Comparison of ENCODE assay signal across 22 cellular contexts in genomic region chr21:24280591-24280990, GRCh38.
DNase-seq lines count a peak whose midpoint lies in the region; ATAC-seq and TF ChIP-seq lines count a peak whose summit lies in the region.
"Had no signal": no experiment of that assay in that cellular context is flagged by ENCODE, and none has a peak within 500 bp of the region (broad histone marks: within the 10 kb centered on the region; RNA-seq: fewer than 3 reads in every experiment).

No MANE protein-coding gene starts in this region.

- H3K4me3 ChIP-seq in MG63 = no peak overlapping the region
- no peak overlapping the region for H3K4me3 ChIP-seq in fibroblast of pulmonary artery (replicated peaks; ENCODE audit: low read depth, low read length)
- H3K4me3 ChIP-seq: A549, BLaER1, GM12878, GM23338, HAP-1 had no signal

- no peaks in the 10 kb centered on the region for H3K36me3 ChIP-seq in MG63
- H3K36me3 ChIP-seq: BLaER1, HAP-1 had no signal

- no peak overlapping the region for H3K27ac Mint-ChIP-seq in activated CD4-positive, alpha-beta T cell treated with anti-CD3 and anti-CD28 coated beads for 36 hours
- no peak overlapping the region for H3K27ac Mint-ChIP-seq in activated CD8-positive, alpha-beta T cell treated with anti-CD3 and anti-CD28 coated beads, Interleukin-2, amount 10 ng/mL, durations not matched to agents 7 days and 5 days
- no peak overlapping the region for H3K27ac Mint-ChIP-seq in T-cell
- H3K27ac Mint-ChIP-seq: B cell; CD4-positive, CD25-positive, alpha-beta regulatory T cell; CD8-positive, alpha-beta T cell; GM23338; HFFc6 had no signal

- H3K4me3 Mint-ChIP-seq in activated CD4-positive, alpha-beta T cell treated with anti-CD3 and anti-CD28 coated beads for 36 hours = no peak overlapping the region
- no peak overlapping the region for H3K4me3 Mint-ChIP-seq in activated CD8-positive, alpha-beta T cell treated with anti-CD3 and anti-CD28 coated beads, Interleukin-2, amount 10 ng/mL, durations not matched to agents 7 days and 5 days
- H3K4me3 Mint-ChIP-seq in T-cell = no peak overlapping the region
- H3K4me3 Mint-ChIP-seq: B cell; CD4-positive, CD25-positive, alpha-beta regulatory T cell; CD8-positive, alpha-beta T cell; GM23338; HFFc6 had no signal

- H3K9me3 ChIP-seq in MG63 = no peaks in the 10 kb centered on the region
- H3K9me3 ChIP-seq: A549, BLaER1, Caco-2, HAP-1 had no signal

- POLR2A ChIA-PET in activated CD4-positive, alpha-beta T cell treated with anti-CD3 and anti-CD28 coated beads for 36 hours (lab: Charles Lee) = no interaction called here
- POLR2A ChIA-PET in activated CD8-positive, alpha-beta T cell treated with anti-CD3 and anti-CD28 coated beads, Interleukin-2, amount 10 ng/mL, durations not matched to agents 7 days and 5 days (lab: Charles Lee) = no interaction called here
- POLR2A ChIA-PET in T-cell (lab: Charles Lee) = no interaction called here

- peak; percentile 66 for DNase-seq in ELR (ENCODE audit: low read depth)
- peak; percentile 21 for DNase-seq in HT1080 (ENCODE audit: low read depth)
- DNase-seq in MG63 = peak; percentile 12
- DNase-seq in fibroblast of pulmonary artery (ENCODE audit: low read depth) = peak; percentile 7
- no peak for DNase-seq in activated CD4-positive, alpha-beta T cell treated with anti-CD3 and anti-CD28 coated beads for 36 hours
- DNase-seq in cerebellar cortex (ENCODE audit: low spot score) = no peak
- DNase-seq in activated CD8-positive, alpha-beta T cell treated with anti-CD3 and anti-CD28 coated beads, Interleukin-2, amount 10 ng/mL, durations not matched to agents 7 days and 5 days = no peak
- no peak for DNase-seq in T-cell
- DNase-seq: 8988T; Caco-2; CD4-positive, CD25-positive, alpha-beta regulatory T cell; CD8-positive, alpha-beta T cell; DMS153; DND-41; GDM1; HFFc6 had no signal

- H3K27me3 Mint-ChIP-seq in activated CD4-positive, alpha-beta T cell treated with anti-CD3 and anti-CD28 coated beads for 36 hours = no peaks in the 10 kb centered on the region
- no peaks in the 10 kb centered on the region for H3K27me3 Mint-ChIP-seq in activated CD8-positive, alpha-beta T cell treated with anti-CD3 and anti-CD28 coated beads, Interleukin-2, amount 10 ng/mL, durations not matched to agents 7 days and 5 days (ENCODE audit: low read depth)
- no peaks in the 10 kb centered on the region for H3K27me3 Mint-ChIP-seq in T-cell
- H3K27me3 Mint-ChIP-seq: B cell; CD4-positive, CD25-positive, alpha-beta regulatory T cell had no signal

- no peak for ATAC-seq in activated CD4-positive, alpha-beta T cell treated with anti-CD3 and anti-CD28 coated beads for 36 hours
- no peak for ATAC-seq in activated CD8-positive, alpha-beta T cell treated with anti-CD3 and anti-CD28 coated beads, Interleukin-2, amount 10 ng/mL, durations not matched to agents 7 days and 5 days
- no peak for ATAC-seq in T-cell (replicated peaks in 1 of 4)
- ATAC-seq: A549; CD8-positive, alpha-beta T cell; GM12878; GM23338 had no signal

- no peaks in the 10 kb centered on the region for H3K27me3 ChIP-seq in MG63
- H3K27me3 ChIP-seq: BLaER1 had no signal

- TF ChIP-seq CTCF in fibroblast of pulmonary artery (IDR thresholded peaks at IDR 0.05; ENCODE audit: low read length, missing control alignments) = no peak

- H3K36me3 Mint-ChIP-seq in activated CD4-positive, alpha-beta T cell treated with anti-CD3 and anti-CD28 coated beads for 36 hours (ENCODE audit: low read depth) = no peaks in the 10 kb centered on the region
- no peaks in the 10 kb centered on the region for H3K36me3 Mint-ChIP-seq in activated CD8-positive, alpha-beta T cell treated with anti-CD3 and anti-CD28 coated beads, Interleukin-2, amount 10 ng/mL, durations not matched to agents 7 days and 5 days (ENCODE audit: low read depth)
- H3K36me3 Mint-ChIP-seq in T-cell = no peaks in the 10 kb centered on the region
- H3K36me3 Mint-ChIP-seq: CD4-positive, CD25-positive, alpha-beta regulatory T cell; CD8-positive, alpha-beta T cell had no signal

- CTCF ChIA-PET in activated CD4-positive, alpha-beta T cell treated with anti-CD3 and anti-CD28 coated beads for 36 hours (lab: Charles Lee) = no interaction called here
- CTCF ChIA-PET in activated CD8-positive, alpha-beta T cell treated with anti-CD3 and anti-CD28 coated beads, Interleukin-2, amount 10 ng/mL, durations not matched to agents 7 days and 5 days (lab: Charles Lee) = no interaction called here
- CTCF ChIA-PET in T-cell (lab: Charles Lee) = no interaction called here

- no peaks in the 10 kb centered on the region for H3K9me3 Mint-ChIP-seq in activated CD4-positive, alpha-beta T cell treated with anti-CD3 and anti-CD28 coated beads for 36 hours (ENCODE audit: low read depth)
- H3K9me3 Mint-ChIP-seq in activated CD8-positive, alpha-beta T cell treated with anti-CD3 and anti-CD28 coated beads, Interleukin-2, amount 10 ng/mL, durations not matched to agents 7 days and 5 days (ENCODE audit: insufficient read depth) = no peaks in the 10 kb centered on the region
- H3K9me3 Mint-ChIP-seq in T-cell = peaks cover 0 to 9% (median 0%) of the 10 kb centered on the region in 3 donors

- no peaks in the 10 kb centered on the region for H3K4me1 Mint-ChIP-seq in activated CD4-positive, alpha-beta T cell treated with anti-CD3 and anti-CD28 coated beads for 36 hours
- H3K4me1 Mint-ChIP-seq in activated CD8-positive, alpha-beta T cell treated with anti-CD3 and anti-CD28 coated beads, Interleukin-2, amount 10 ng/mL, durations not matched to agents 7 days and 5 days (ENCODE audit: low read depth) = no peaks in the 10 kb centered on the region
- H3K4me1 Mint-ChIP-seq in T-cell = no peaks in the 10 kb centered on the region
- H3K4me1 Mint-ChIP-seq: CD4-positive, CD25-positive, alpha-beta regulatory T cell; GM23338 had no signal

- intact Hi-C loops in activated CD4-positive, alpha-beta T cell treated with anti-CD3 and anti-CD28 coated beads for 36 hours (cut with DNase I, micrococcal nuclease) = no loop called here

Comparison
In these comparisons a context has a peak if more than half of its experiments do, and no peak if none do; other contexts are left out.
1. DNase-seq: peak in ELR (single experiment), HT1080 (single experiment), MG63 (single experiment) and fibroblast of pulmonary artery (single experiment); none in activated CD4-positive, alpha-beta T cell treated with anti-CD3 and anti-CD28 coated beads for 36 hours (single experiment), cerebellar cortex (single experiment), activated CD8-positive, alpha-beta T cell treated with anti-CD3 and anti-CD28 coated beads, Interleukin-2, amount 10 ng/mL, durations not matched to agents 7 days and 5 days (single experiment) and T-cell (0 of 34).